In genomic region chr15:40845511-40846284, GRCh38 we compare ENCODE assay signal across 7 cellular contexts. TPM values are rescaled to one million over a fixed set of nuclear protein-coding genes. Genes with fewer than 3 reads are reported as not detected.
DNase-seq lines count a peak whose midpoint lies in the region; ATAC-seq and TF ChIP-seq lines count a peak whose summit lies in the region.
"Had no signal": no experiment of that assay in that cellular context is flagged by ENCODE, and none has a peak within 500 bp of the region (broad histone marks: within the 10 kb centered on the region; RNA-seq: fewer than 3 reads in every experiment).

No MANE protein-coding gene starts in this region.

- H3K27ac Mint-ChIP-seq in WTC11: peak overlapping the region; percentile 93
- H3K27ac Mint-ChIP-seq in naive thymus-derived CD8-positive, alpha-beta T cell: no peak overlapping the region

- H3K4me3 ChIP-seq in H7 (ENCODE audit: insufficient read depth, low read depth, low read length): peak overlapping the region; percentile 1; the same call in 1 of the 2 replicates
- peak overlapping the region in 1 of 59 donors; percentile 67 for H3K4me3 ChIP-seq in dorsolateral prefrontal cortex

- POLR2A ChIA-PET in WTC11 (lab: Charles Lee): interaction anchor here (0.5 to 2.6 kb wide), 4 partner anchors 28 to 49 kb away, joined by 4 to 15 read pairs (median 10); partner anchors contain the start of genes DNAJC17, RHOV, VPS18 and ZFYVE19
- POLR2A ChIA-PET in naive thymus-derived CD8-positive, alpha-beta T cell (lab: Charles Lee): no interaction called here

- no peak overlapping the region for H3K27ac ChIP-seq in dorsolateral prefrontal cortex

- H3K36me3 ChIP-seq in H7 (replicated peaks; ENCODE audit: control insufficient read depth, insufficient read depth, low read length): peaks cover 14% of the 10 kb centered on the region

- peak overlapping the region; percentile 93 for H3K4me3 Mint-ChIP-seq in WTC11
- peak overlapping the region in 7 of 10 donors; percentile 13 to 50 (median 32) for H3K4me3 Mint-ChIP-seq in naive thymus-derived CD8-positive, alpha-beta T cell

- ATAC-seq in WTC11: peak; percentile 9
- ATAC-seq in naive thymus-derived CD8-positive, alpha-beta T cell: no peak
- no peak for ATAC-seq in GM19467 (IDR thresholded peaks at IDR 0.05; ENCODE audit: unreplicated experiment)

- H3K27me3 ChIP-seq in H7 (ENCODE audit: control insufficient read depth, insufficient read depth, low read length) (peaks cover 20% of the 10 kb centered on the region; the same call in 1 of the 2 replicates), dorsolateral prefrontal cortex (peaks cover 0 to 45% (median 27%) of the 10 kb centered on the region in 45 donors)

- peaks cover 18% of the 10 kb centered on the region for H3K36me3 Mint-ChIP-seq in WTC11
- H3K36me3 Mint-ChIP-seq in naive thymus-derived CD8-positive, alpha-beta T cell: no peaks in the 10 kb centered on the region

- H3K27me3 Mint-ChIP-seq in WTC11 (ENCODE audit: low read depth): no peaks in the 10 kb centered on the region; the same call in 1 of the 2 replicates
- peaks cover 3 to 16% (median 9%) of the 10 kb centered on the region in 5 donors for H3K27me3 Mint-ChIP-seq in naive thymus-derived CD8-positive, alpha-beta T cell

- CTCF ChIA-PET in WTC11 (lab: Charles Lee): interaction anchor here (0.7 to 9.6 kb wide), 6 partner anchors 13 to 98 kb away, joined by 3 to 177 read pairs (median 16); partner anchors contain the start of gene VPS18

- H3K4me1 Mint-ChIP-seq in WTC11: peaks cover 41% of the 10 kb centered on the region
- peaks cover 9 to 37% (median 16%) of the 10 kb centered on the region in 4 donors for H3K4me1 Mint-ChIP-seq in naive thymus-derived CD8-positive, alpha-beta T cell

- DNase-seq in H7: peak; percentile 70
- peak; percentile 35 for DNase-seq in WTC11 (ENCODE audit: low spot score)
- no peak for DNase-seq in naive thymus-derived CD8-positive, alpha-beta T cell
- no peak for DNase-seq in inferior parietal cortex (ENCODE audit: extremely low spot score)
- no peak for DNase-seq in dorsolateral prefrontal cortex
- DNase-seq: activated CD4-positive, CD25-positive, alpha-beta regulatory T cell had no signal

- H3K9me3 Mint-ChIP-seq in WTC11: no peaks in the 10 kb centered on the region
- H3K9me3 Mint-ChIP-seq in naive thymus-derived CD8-positive, alpha-beta T cell: no peaks in the 10 kb centered on the region

- TF ChIP-seq CTCF in WTC11 (IDR thresholded peaks at IDR 0.05) (no peak), dorsolateral prefrontal cortex (IDR thresholded peaks at IDR 0.05 in 54 of 56, conservative IDR thresholded peaks at IDR 0.05 in 2 of 56; ENCODE audit: low read depth in 1 of 56, partially characterized antibody in 56 of 56) (no peak)

- intact Hi-C loops in dorsolateral prefrontal cortex (cut with DNase I): no loop called here

TF ChIP-seq in WTC11, 78 proteins besides CTCF, POLR2A, EP300 and RAD21 (continues in another document):
- TF ChIP-seq ELF4 (CRISPR knock-in tag; IDR thresholded peaks at IDR 0.05; ENCODE audit: low read depth) (no peak), ZSCAN18 (CRISPR knock-in tag; IDR thresholded peaks at IDR 0.05) (no peak), ZBTB43 (CRISPR knock-in tag; IDR thresholded peaks at IDR 0.05) (no peak), ZMAT4 (CRISPR knock-in tag; IDR thresholded peaks at IDR 0.05) (no peak), PRRX2 (CRISPR knock-in tag; IDR thresholded peaks at IDR 0.05) (no peak), SMAD3 (CRISPR knock-in tag; IDR thresholded peaks at IDR 0.05; ENCODE audit: borderline replicate concordance) (no peak), SOX15 (CRISPR knock-in tag; IDR thresholded peaks at IDR 0.05) (no peak)
- TF ChIP-seq, protein P1, sequence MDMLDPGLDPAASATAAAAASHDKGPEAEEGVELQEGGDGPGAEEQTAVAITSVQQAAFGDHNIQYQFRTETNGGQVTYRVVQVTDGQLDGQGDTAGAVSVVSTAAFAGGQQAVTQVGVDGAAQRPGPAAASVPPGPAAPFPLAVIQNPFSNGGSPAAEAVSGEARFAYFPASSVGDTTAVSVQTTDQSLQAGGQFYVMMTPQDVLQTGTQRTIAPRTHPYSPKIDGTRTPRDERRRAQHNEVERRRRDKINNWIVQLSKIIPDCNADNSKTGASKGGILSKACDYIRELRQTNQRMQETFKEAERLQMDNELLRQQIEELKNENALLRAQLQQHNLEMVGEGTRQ (CRISPR knock-in tag; IDR thresholded peaks at IDR 0.05): no peak
- TF ChIP-seq, protein P2, sequence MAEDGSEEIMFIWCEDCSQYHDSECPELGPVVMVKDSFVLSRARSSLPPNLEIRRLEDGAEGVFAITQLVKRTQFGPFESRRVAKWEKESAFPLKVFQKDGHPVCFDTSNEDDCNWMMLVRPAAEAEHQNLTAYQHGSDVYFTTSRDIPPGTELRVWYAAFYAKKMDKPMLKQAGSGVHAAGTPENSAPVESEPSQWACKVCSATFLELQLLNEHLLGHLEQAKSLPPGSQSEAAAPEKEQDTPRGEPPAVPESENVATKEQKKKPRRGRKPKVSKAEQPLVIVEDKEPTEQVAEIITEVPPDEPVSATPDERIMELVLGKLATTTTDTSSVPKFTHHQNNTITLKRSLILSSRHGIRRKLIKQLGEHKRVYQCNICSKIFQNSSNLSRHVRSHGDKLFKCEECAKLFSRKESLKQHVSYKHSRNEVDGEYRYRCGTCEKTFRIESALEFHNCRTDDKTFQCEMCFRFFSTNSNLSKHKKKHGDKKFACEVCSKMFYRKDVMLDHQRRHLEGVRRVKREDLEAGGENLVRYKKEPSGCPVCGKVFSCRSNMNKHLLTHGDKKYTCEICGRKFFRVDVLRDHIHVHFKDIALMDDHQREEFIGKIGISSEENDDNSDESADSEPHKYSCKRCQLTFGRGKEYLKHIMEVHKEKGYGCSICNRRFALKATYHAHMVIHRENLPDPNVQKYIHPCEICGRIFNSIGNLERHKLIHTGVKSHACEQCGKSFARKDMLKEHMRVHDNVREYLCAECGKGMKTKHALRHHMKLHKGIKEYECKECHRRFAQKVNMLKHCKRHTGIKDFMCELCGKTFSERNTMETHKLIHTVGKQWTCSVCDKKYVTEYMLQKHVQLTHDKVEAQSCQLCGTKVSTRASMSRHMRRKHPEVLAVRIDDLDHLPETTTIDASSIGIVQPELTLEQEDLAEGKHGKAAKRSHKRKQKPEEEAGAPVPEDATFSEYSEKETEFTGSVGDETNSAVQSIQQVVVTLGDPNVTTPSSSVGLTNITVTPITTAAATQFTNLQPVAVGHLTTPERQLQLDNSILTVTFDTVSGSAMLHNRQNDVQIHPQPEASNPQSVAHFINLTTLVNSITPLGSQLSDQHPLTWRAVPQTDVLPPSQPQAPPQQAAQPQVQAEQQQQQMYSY (CRISPR knock-in tag; IDR thresholded peaks at IDR 0.05): no peak

RNA-seq across cellular contexts. Expression of gene SPINT1, which starts 1.9 kb away (rescaled TPM):
- total RNA-seq in H7 (2014; rRNA removed; shearing (Covaris generic)): 81.1 and 109 TPM in 2 replicates
- total RNA-seq in WTC11 (2021): 140 to 153 TPM (median 144 TPM) in 3 replicates
- total RNA-seq in naive thymus-derived CD8-positive, alpha-beta T cell: under 1 TPM; 0.42 to 0.80 TPM
- polyA plus RNA-seq in naive thymus-derived CD8-positive, alpha-beta T cell: under 1 TPM in 2 of 3 donors, not detected in 1; 0.11 to 0.16 TPM
- 1 to 10 TPM in 95 of 120 experiments, under 1 TPM in 23, not detected in 2; 0.39 to 5.4 (median 1.6) TPM for total RNA-seq in dorsolateral prefrontal cortex

RNA-seq across cellular contexts. Expression of gene PPP1R14D, which starts 17.2 kb away (rescaled TPM):
- not detected in 2 replicates for total RNA-seq in H7 (2014; rRNA removed; shearing (Covaris generic))
- 0.25 TPM in 1 of 3 replicates, not detected in the others for total RNA-seq in WTC11 (2021)
- not detected for total RNA-seq in naive thymus-derived CD8-positive, alpha-beta T cell
- polyA plus RNA-seq in naive thymus-derived CD8-positive, alpha-beta T cell: not detected
- total RNA-seq in dorsolateral prefrontal cortex: not detected

RNA-seq across cellular contexts. Expression of gene RHOV, which starts 28.3 kb away (rescaled TPM):
- 2.0 and 2.1 TPM in 2 replicates for total RNA-seq in H7 (2014; rRNA removed; shearing (Covaris generic))
- 5.0 to 5.4 TPM (median 5.1 TPM) in 3 replicates for total RNA-seq in WTC11 (2021)
- not detected for total RNA-seq in naive thymus-derived CD8-positive, alpha-beta T cell
- not detected for polyA plus RNA-seq in naive thymus-derived CD8-positive, alpha-beta T cell
- 1 to 10 TPM in 113 of 120 experiments, under 1 TPM in 7; 0.46 to 6.2 (median 2.5) TPM for total RNA-seq in dorsolateral prefrontal cortex

RNA-seq across cellular contexts. Expression of gene DNAJC17, which starts 38.4 kb away (rescaled TPM):
- 28.2 and 34.6 TPM in 2 replicates for total RNA-seq in H7 (2014; rRNA removed; shearing (Covaris generic))
- 49.8 to 53.0 TPM (median 50.2 TPM) in 3 replicates for total RNA-seq in WTC11 (2021)
- 10 to 100 TPM; 37.6 to 38.4 TPM for total RNA-seq in naive thymus-derived CD8-positive, alpha-beta T cell
- 10 to 100 TPM; 17.5 to 37.5 (median 31.3) TPM for polyA plus RNA-seq in naive thymus-derived CD8-positive, alpha-beta T cell
- total RNA-seq in dorsolateral prefrontal cortex: 10 to 100 TPM; 17.9 to 54.4 (median 34.3) TPM

RNA-seq across cellular contexts. Expression of gene ZFYVE19, which starts 38.8 kb away (rescaled TPM):
- 25.5 and 30.0 TPM in 2 replicates for total RNA-seq in H7 (2014; rRNA removed; shearing (Covaris generic))
- 17.3 to 18.9 TPM (median 17.6 TPM) in 3 replicates for total RNA-seq in WTC11 (2021)
- 10 to 100 TPM; 28.9 to 33.8 TPM for total RNA-seq in naive thymus-derived CD8-positive, alpha-beta T cell
- polyA plus RNA-seq in naive thymus-derived CD8-positive, alpha-beta T cell: 10 to 100 TPM; 13.2 to 15.5 (median 13.8) TPM
- total RNA-seq in dorsolateral prefrontal cortex: 10 to 100 TPM; 17.6 to 48.7 (median 30.8) TPM

Comparison
In these comparisons a context has a peak if more than half of its experiments do, and no peak if none do; other contexts are left out.
1. DNase-seq: peak in H7 (single experiment) and WTC11 (single experiment); none in naive thymus-derived CD8-positive, alpha-beta T cell (0 of 10), inferior parietal cortex (single experiment) and dorsolateral prefrontal cortex (0 of 10).
2. RNA of gene SPINT1, which starts 1.9 kb away (total RNA-seq): 140 to 153 TPM in WTC11 and 81.1 to 109 TPM in H7; 0.39 to 5.4 TPM in dorsolateral prefrontal cortex and 0.42 to 0.80 TPM in naive thymus-derived CD8-positive, alpha-beta T cell; every median in the first group is over 10 times any median in the second.